Comparison of ENCODE assay signal across 8 cellular contexts in genomic region chr6:73580247-73581149, GRCh38. TPM values are rescaled to one million over a fixed set of nuclear protein-coding genes. Genes with fewer than 3 reads are reported as not detected.
DNase-seq lines count a peak whose midpoint lies in the region; ATAC-seq and TF ChIP-seq lines count a peak whose summit lies in the region.

No MANE protein-coding gene starts in this region.

- intact Hi-C loops in PC-3 (cut with micrococcal nuclease), result loop anchor here (1.0 to 2.0 kb wide), 3 partner anchors 30 to 72 kb away; partner anchors contain the start of genes EEF1A1 and SLC17A5

- DNase-seq in PC-3 (peak; percentile 95), fibroblast of mammary gland (ENCODE audit: low read depth) (peak; percentile 97), NCI-H1092 treated with DMSO at 0.1 percent for 48 hours (lab: John Stamatoyannopoulos, UW) (no peak)
- peak; percentile 85 for DNase-seq in activated T-cell treated with anti-CD3 and anti-CD28 coated beads, Interleukin-2, amount 50 U/mL, for 48 hours
- DNase-seq in natural killer cell treated with Interleukin-12 subunit alpha and Interleukin-12 subunit beta and Interleukin-15 and Interleukin-18, amount 100 ng/mL, for 72 hours (ENCODE audit: low spot score), result peak; percentile 83
- peak in 4 of 6 experiments; percentile 13 to 21 (median 18) for DNase-seq in stimulated activated naive CD4-positive, alpha-beta T cell (lab: John Stamatoyannopoulos, UW)

- BruUV-seq in PC-3 (replicated peaks; lab: Mats Ljungman, UMichigan), result TSS peak; percentile 95

- H3F3A ChIP-seq in PC-3 (ENCODE audit: low read length, unreplicated experiment), result no peaks in the 10 kb centered on the region

- peak overlapping the region; percentile 95 for H3K9ac ChIP-seq in PC-3 (ENCODE audit: low read length)

- no peaks in the 10 kb centered on the region for H3K79me2 ChIP-seq in PC-3 (ENCODE audit: low read length)

- peaks cover 35% of the 10 kb centered on the region for H3K4me1 ChIP-seq in PC-3 (ENCODE audit: insufficient read depth, low read length)

- H3K9me2 ChIP-seq in PC-3 (replicated peaks; ENCODE audit: low read length), result no peaks in the 10 kb centered on the region

- no peaks in the 10 kb centered on the region for H3K36me3 ChIP-seq in PC-3 (ENCODE audit: low read depth, low read length)

- H3K36me3 Mint-ChIP-seq in natural killer cell treated with Interleukin-12 subunit alpha and Interleukin-12 subunit beta and Interleukin-15 and Interleukin-18, amount 100 ng/mL, for 72 hours, result peaks cover 15% of the 10 kb centered on the region

- CTCF ChIA-PET in PC-3 (lab: Charles Lee), result interaction anchor here (0.6 to 1.0 kb wide), 5 partner anchors 20 to 212 kb away, joined by 3 to 4 read pairs (median 3); no protein-coding TSS in a partner anchor

- peak overlapping the region; percentile 65 for H3K4me3 ChIP-seq in PC-3 (ENCODE audit: low read length)
- H3K4me3 ChIP-seq in fibroblast of mammary gland (ENCODE audit: control insufficient read depth, low read depth, low read length), result peak overlapping the region; percentile 48

- peak overlapping the region; percentile 79 for H3K4me3 Mint-ChIP-seq in natural killer cell treated with Interleukin-12 subunit alpha and Interleukin-12 subunit beta and Interleukin-15 and Interleukin-18, amount 100 ng/mL, for 72 hours

- no peaks in the 10 kb centered on the region for H4K20me1 ChIP-seq in PC-3 (ENCODE audit: low read length)

- POLR2A ChIA-PET in PC-3 (lab: Charles Lee; ENCODE audit: unreplicated experiment), result interaction anchor here (0.6 to 2.1 kb wide), 9 partner anchors 18 to 115 kb away, joined by 3 to 51 read pairs (median 5); partner anchors contain the start of gene EEF1A1

- H2AFZ ChIP-seq in PC-3 (ENCODE audit: low read length), result 0 out of 2 replicates have a peak overlapping the region, but pooled peaks have one; percentile 14

- H3K4me2 ChIP-seq in PC-3 (ENCODE audit: low read length), result peak overlapping the region; percentile 81

- H3K27me3 ChIP-seq in PC-3 (ENCODE audit: low read length), result no peaks in the 10 kb centered on the region

- no peaks in the 10 kb centered on the region for H3K9me3 ChIP-seq in PC-3 (ENCODE audit: low read length)

- TF ChIP-seq CTCF in PC-3 (conservative IDR thresholded peaks at IDR 0.05; ENCODE audit: low read depth, low read length) (peak; percentile 52), fibroblast of mammary gland (conservative IDR thresholded peaks at IDR 0.05; ENCODE audit: control insufficient read depth, insufficient read depth, low read depth, low read length) (peak; percentile 38)

- no peaks in the 10 kb centered on the region for H3K27me3 Mint-ChIP-seq in natural killer cell treated with Interleukin-12 subunit alpha and Interleukin-12 subunit beta and Interleukin-15 and Interleukin-18, amount 100 ng/mL, for 72 hours

- H3K4me1 Mint-ChIP-seq in natural killer cell treated with Interleukin-12 subunit alpha and Interleukin-12 subunit beta and Interleukin-15 and Interleukin-18, amount 100 ng/mL, for 72 hours (ENCODE audit: low read depth in 2 of 2), result peaks cover 19 to 22% of the 10 kb centered on the region in 2 donors

- peak overlapping the region; percentile 99 for H3K27ac ChIP-seq in PC-3 (ENCODE audit: low read length)

- peak overlapping the region; percentile 86 to 91 for H3K27ac Mint-ChIP-seq in natural killer cell treated with Interleukin-12 subunit alpha and Interleukin-12 subunit beta and Interleukin-15 and Interleukin-18, amount 100 ng/mL, for 72 hours

- H3K9me3 Mint-ChIP-seq in natural killer cell treated with Interleukin-12 subunit alpha and Interleukin-12 subunit beta and Interleukin-15 and Interleukin-18, amount 100 ng/mL, for 72 hours, result peaks cover 3% of the 10 kb centered on the region

- ATAC-seq in GM18508 (IDR thresholded peaks at IDR 0.05; ENCODE audit: insufficient read depth, unreplicated experiment) (peak; percentile 53), HG02970 (IDR thresholded peaks at IDR 0.05; ENCODE audit: low FRiP score, unreplicated experiment) (peak; percentile 81), PC-3 (peak; percentile 85)
- ATAC-seq in natural killer cell treated with Interleukin-12 subunit alpha and Interleukin-12 subunit beta and Interleukin-15 and Interleukin-18, amount 100 ng/mL, for 72 hours, result peak; percentile 93

RNA-seq across cellular contexts. Expression of gene EEF1A1, which starts 59.7 kb away (rescaled TPM):
- total RNA-seq in PC-3 (2014; rRNA removed), result 5,206 and 6,057 TPM in 2 replicates
- 1,000 to 10,000 TPM; 4,705 to 6,056 TPM for total RNA-seq in natural killer cell treated with Interleukin-12 subunit alpha and Interleukin-12 subunit beta and Interleukin-15 and Interleukin-18, amount 100 ng/mL, for 72 hours
